ENCODE assay signal across 21 cellular contexts in genomic region chr18:61556316-61556715, GRCh38.
DNase-seq lines count a peak whose midpoint lies in the region; ATAC-seq, FAIRE-seq and TF ChIP-seq lines count a peak whose summit lies in the region.
"Had no signal": no experiment of that assay in that cellular context is flagged by ENCODE, and none has a peak within 500 bp of the region (broad histone marks: within the 10 kb centered on the region; RNA-seq: fewer than 3 reads in every experiment).

No MANE protein-coding gene starts in this region.

- H3K4me1 ChIP-seq in Loucy (ENCODE audit: insufficient read depth, low read length, poor library complexity, severe bottlenecking) (peaks cover 18% of the 10 kb centered on the region), esophagus muscularis mucosa (no peaks in the 10 kb centered on the region), osteoblast (ENCODE audit: insufficient read depth, low read length) (peaks cover 16% of the 10 kb centered on the region)
- H3K4me1 ChIP-seq: A549, Caco-2 had no signal

- 78% methylated on average over 3 of the region's 3 CpGs for WGBS in esophagus muscularis mucosa

- no peaks in the 10 kb centered on the region for H3K36me3 ChIP-seq in Loucy (ENCODE audit: insufficient read depth, low read length)
- no peaks in the 10 kb centered on the region for H3K36me3 ChIP-seq in esophagus muscularis mucosa
- H3K36me3 ChIP-seq in osteoblast (ENCODE audit: insufficient read depth, low read length), result no peaks in the 10 kb centered on the region
- H3K36me3 ChIP-seq: BLaER1 treated with 17β-estradiol and CSF1 and Interleukin-3, amounts not matched to agents 10 nM and 100 nM had no signal

- no peak overlapping the region for H3K9ac ChIP-seq in Loucy (ENCODE audit: low read depth, low read length, poor library complexity, severe bottlenecking)
- H3K9ac ChIP-seq: BLaER1 treated with 17β-estradiol and CSF1 and Interleukin-3, amounts not matched to agents 10 nM and 100 nM had no signal

- intact Hi-C loops in esophagus muscularis mucosa (cut with DNase I) (no loop called here), left cardiac atrium (cut with DNase I) (no loop called here)

- peak; percentile 93 for FAIRE-seq in D721Med (lab: Jason Lieb, UNC)
- FAIRE-seq: A549, G401.6, GM12891, GM19239 had no signal

- no peak overlapping the region for H3K4me3 ChIP-seq in Loucy (ENCODE audit: low read length, poor library complexity, severe bottlenecking)
- H3K4me3 ChIP-seq in esophagus muscularis mucosa, result no peak overlapping the region
- no peak overlapping the region for H3K4me3 ChIP-seq in osteoblast (ENCODE audit: insufficient read depth, low read length)
- H3K4me3 ChIP-seq: A549; BLaER1 treated with 17β-estradiol and CSF1 and Interleukin-3, amounts not matched to agents 10 nM and 100 nM had no signal

- no peaks in the 10 kb centered on the region for H3F3A ChIP-seq in Loucy (ENCODE audit: low read depth)

- H2AFZ ChIP-seq in Loucy (ENCODE audit: low read length) (no peak overlapping the region), osteoblast (ENCODE audit: low read length) (no peak overlapping the region)

- H3K79me2 ChIP-seq in Loucy (ENCODE audit: insufficient read depth, low read length) (no peaks in the 10 kb centered on the region), osteoblast (ENCODE audit: insufficient read depth, low read length) (no peaks in the 10 kb centered on the region)

- no peak for TF ChIP-seq EP300 in esophagus muscularis mucosa (IDR thresholded peaks at IDR 0.05)

- H3K27me3 ChIP-seq in Loucy (ENCODE audit: insufficient read depth, low read length, poor library complexity, severe bottlenecking), result peaks cover 31% of the 10 kb centered on the region
- peaks cover 0 to 6% (median 0%) of the 10 kb centered on the region in 4 donors for H3K27me3 ChIP-seq in esophagus muscularis mucosa
- H3K27me3 ChIP-seq in osteoblast (ENCODE audit: insufficient read depth, low read length), result no peaks in the 10 kb centered on the region
- H3K27me3 ChIP-seq: BLaER1 treated with 17β-estradiol and CSF1 and Interleukin-3, amounts not matched to agents 10 nM and 100 nM had no signal

- TF ChIP-seq POLR2A in esophagus muscularis mucosa (IDR thresholded peaks at IDR 0.05; ENCODE audit: low read depth), result no peak

- ATAC-seq in HG03469 (IDR thresholded peaks at IDR 0.05; ENCODE audit: unreplicated experiment), result no peak
- ATAC-seq in left cardiac atrium, result no peak
- ATAC-seq: A549; CD8-positive, alpha-beta T cell had no signal

- H3K27ac ChIP-seq in esophagus muscularis mucosa (replicated peaks in 1 of 4) (no peak overlapping the region), osteoblast (ENCODE audit: low read depth, low read length) (no peak overlapping the region)
- H3K27ac ChIP-seq: 22Rv1; A549; BLaER1 treated with 17β-estradiol and CSF1 and Interleukin-3, amounts not matched to agents 10 nM and 100 nM; C4-2B had no signal

- H3K9me3 ChIP-seq in Loucy (ENCODE audit: insufficient read depth, low read depth, low read length), result no peaks in the 10 kb centered on the region
- no peaks in the 10 kb centered on the region for H3K9me3 ChIP-seq in esophagus muscularis mucosa
- H3K9me3 ChIP-seq in osteoblast (ENCODE audit: low read depth, low read length), result no peaks in the 10 kb centered on the region
- H3K9me3 ChIP-seq: A549, Caco-2 had no signal

- TF ChIP-seq CTCF in D721Med (IDR thresholded peaks at IDR 0.05; ENCODE audit: insufficient read depth, missing control alignments) (no peak), Loucy (conservative IDR thresholded peaks at IDR 0.05; ENCODE audit: low read length) (no peak), esophagus muscularis mucosa (IDR thresholded peaks at IDR 0.05) (no peak), osteoblast (IDR thresholded peaks at IDR 0.05; ENCODE audit: extremely low read depth, low read depth, low read length) (no peak)

- DNase-seq in D721Med (ENCODE audit: insufficient read length, low spot score), result no peak
- DNase-seq in esophagus muscularis mucosa (ENCODE audit: extremely low spot score), result peak; percentile 55
- peak; percentile 27 for DNase-seq in osteoblast (ENCODE audit: insufficient read length, low spot score, missing footprints)
- no peak for DNase-seq in NCI-H524 (lab: John Stamatoyannopoulos, UW)
- DNase-seq in left cardiac atrium, result no peak
- DNase-seq in putamen (ENCODE audit: low spot score), result no peak
- DNase-seq: AML-193; Caco-2; CD4-positive, alpha-beta T cell; CD8-positive, alpha-beta T cell; DMS79 treated with DMSO at 0.1 percent for 48 hours; GF-D8 had no signal

- H3K4me2 ChIP-seq in Loucy (ENCODE audit: low read depth, low read length, poor library complexity, severe bottlenecking), result peak overlapping the region; percentile 0
- H3K4me2 ChIP-seq in osteoblast (ENCODE audit: insufficient read depth, low read length), result no peak overlapping the region
- H3K4me2 ChIP-seq: A549 had no signal

- H4K20me1 ChIP-seq in Loucy (ENCODE audit: insufficient read depth, low read length, poor library complexity, severe bottlenecking), result no peaks in the 10 kb centered on the region
- no peaks in the 10 kb centered on the region for H4K20me1 ChIP-seq in osteoblast (ENCODE audit: insufficient read depth, low read length)
- H4K20me1 ChIP-seq: BLaER1 treated with 17β-estradiol and CSF1 and Interleukin-3, amounts not matched to agents 10 nM and 100 nM had no signal

- no peaks in the 10 kb centered on the region for H3K9me2 ChIP-seq in Loucy (replicated peaks; ENCODE audit: low read depth, low read length)

Comparison
In these comparisons a context has a peak if more than half of its experiments do, and no peak if none do; other contexts are left out.
1. DNase-seq: peak in esophagus muscularis mucosa (single experiment) and osteoblast (single experiment); none in D721Med (single experiment), NCI-H524 (0 of 2), left cardiac atrium (single experiment) and putamen (single experiment).